In genomic region chr11:61816736-61817455, GRCh38 we compare ENCODE assay signal across 1 cellular context.
TF ChIP-seq lines count a peak whose summit lies in the region.

Gene FADS1, minus strand, starts transcription at chr11:61817003. Its CDS starts 74 bp downstream, at chr11:61816929.

TF ChIP-seq in HepG2, 621 proteins besides CTCF, POLR2A, EP300 and RAD21 (continued from another document and continues in another):
- TF ChIP-seq SNAPC4 (CRISPR knock-in tag; IDR thresholded peaks at IDR 0.05) (no peak), ZNF672 (CRISPR knock-in tag; IDR thresholded peaks at IDR 0.05) (no peak), PAXIP1 (CRISPR knock-in tag; conservative IDR thresholded peaks at IDR 0.05) (peak; percentile 65), FOXK2 (IDR thresholded peaks at IDR 0.05) (no peak), TFE3 (CRISPR knock-in tag; IDR thresholded peaks at IDR 0.05) (peak; percentile 59), WIZ (CRISPR knock-in tag; IDR thresholded peaks at IDR 0.05) (0 out of 2 replicates have a peak, but pooled peaks have one; percentile 58), ZNF609 (CRISPR knock-in tag; IDR thresholded peaks at IDR 0.05; ENCODE audit: borderline replicate concordance) (peak; percentile 59; the same call in 1 of the 2 replicates), ZNF788 (CRISPR knock-in tag; IDR thresholded peaks at IDR 0.05; ENCODE audit: borderline replicate concordance) (peak; percentile 98), ZNF382 (CRISPR knock-in tag; IDR thresholded peaks at IDR 0.05; ENCODE audit: borderline replicate concordance) (no peak), ZNF138 (CRISPR knock-in tag; IDR thresholded peaks at IDR 0.05; ENCODE audit: low read depth) (peak; percentile 57), TBX3 (IDR thresholded peaks at IDR 0.05; ENCODE audit: borderline replicate concordance) (no peak), ZNF644 (CRISPR knock-in tag; IDR thresholded peaks at IDR 0.05; ENCODE audit: low read depth) (peak; percentile 28; the same call in 1 of the 2 replicates), RBFOX2 (IDR thresholded peaks at IDR 0.05; ENCODE audit: low read depth, low read length) (peak; percentile 86), PHF5A (CRISPR knock-in tag; IDR thresholded peaks at IDR 0.05; ENCODE audit: low read depth, unreplicated experiment) (peak; percentile 64), EEA1 (CRISPR knock-in tag; IDR thresholded peaks at IDR 0.05; ENCODE audit: borderline replicate concordance) (peak; percentile 60; the same call in 1 of the 2 replicates), RBAK (CRISPR knock-in tag; IDR thresholded peaks at IDR 0.05) (no peak), ZNF263 (CRISPR knock-in tag; IDR thresholded peaks at IDR 0.05) (peak; percentile 51; the same call in 1 of the 2 replicates), ZNF207 (IDR thresholded peaks at IDR 0.05; ENCODE audit: borderline replicate concordance) (no peak), ATF7-NPFF (CRISPR knock-in tag; IDR thresholded peaks at IDR 0.05; ENCODE audit: low read depth) (peak; percentile 96), ZNF678 (CRISPR knock-in tag; IDR thresholded peaks at IDR 0.05) (peak; percentile 72; the same call in 1 of the 2 replicates), CEBPG (CRISPR knock-in tag; IDR thresholded peaks at IDR 0.05) (peak; percentile 94), ZBTB20 (CRISPR knock-in tag; IDR thresholded peaks at IDR 0.05; ENCODE audit: borderline replicate concordance, low read depth) (no peak), ZNF230 (CRISPR knock-in tag; IDR thresholded peaks at IDR 0.05) (peak; percentile 95), THRA (CRISPR knock-in tag; IDR thresholded peaks at IDR 0.05; ENCODE audit: borderline replicate concordance) (peak; percentile 67), SALL2 (CRISPR knock-in tag; IDR thresholded peaks at IDR 0.05) (peak; percentile 75), PATZ1 (CRISPR knock-in tag; IDR thresholded peaks at IDR 0.05) (peak; percentile 86), ATF1 (CRISPR knock-in tag; IDR thresholded peaks at IDR 0.05) (0 out of 2 replicates have a peak, but pooled peaks have one; percentile 60), ZNF101 (CRISPR knock-in tag; IDR thresholded peaks at IDR 0.05; ENCODE audit: borderline replicate concordance, low read depth) (0 out of 2 replicates have a peak, but pooled peaks have one; percentile 80), ZBTB33 (CRISPR knock-in tag; IDR thresholded peaks at IDR 0.05) (peak; percentile 51; the same call in 1 of the 2 replicates), MTF1 (CRISPR knock-in tag; IDR thresholded peaks at IDR 0.05) (no peak), ZMAT3 (CRISPR knock-in tag; conservative IDR thresholded peaks at IDR 0.05) (peak; percentile 88), HIVEP1 (CRISPR knock-in tag; IDR thresholded peaks at IDR 0.05) (peak; percentile 89), ZNF556 (CRISPR knock-in tag; IDR thresholded peaks at IDR 0.05; ENCODE audit: borderline replicate concordance) (peak; percentile 94; the same call in 1 of the 2 replicates), PLSCR1 (CRISPR knock-in tag; IDR thresholded peaks at IDR 0.05; ENCODE audit: borderline replicate concordance) (no peak), ARHGAP35 (CRISPR knock-in tag; IDR thresholded peaks at IDR 0.05; ENCODE audit: borderline replicate concordance) (no peak), KLF11 (CRISPR knock-in tag; IDR thresholded peaks at IDR 0.05) (no peak), ZNF282 (IDR thresholded peaks at IDR 0.05; ENCODE audit: partially characterized antibody) (no peak)
